In genomic region chr5:32319392-32319791, GRCh38 we compare ENCODE assay signal across 1 cellular context.
A peak's percentile ranks its signal among the peaks of the same experiment; 100 is the strongest.
TF ChIP-seq lines count a peak whose summit lies in the region.

No MANE protein-coding gene starts in this region.

TF ChIP-seq in HepG2, 621 proteins besides CTCF, POLR2A, EP300 and RAD21 (continued from another document):
- TF ChIP-seq ZNF569 (CRISPR knock-in tag; IDR thresholded peaks at IDR 0.05; ENCODE audit: borderline replicate concordance): no peak
- TF ChIP-seq SALL1 (CRISPR knock-in tag; IDR thresholded peaks at IDR 0.05): peak; percentile 27; the same call in 1 of the 2 replicates
- TF ChIP-seq HIVEP1 (CRISPR knock-in tag; IDR thresholded peaks at IDR 0.05): peak; percentile 8; the same call in 1 of the 2 replicates
- TF ChIP-seq, protein P1, sequence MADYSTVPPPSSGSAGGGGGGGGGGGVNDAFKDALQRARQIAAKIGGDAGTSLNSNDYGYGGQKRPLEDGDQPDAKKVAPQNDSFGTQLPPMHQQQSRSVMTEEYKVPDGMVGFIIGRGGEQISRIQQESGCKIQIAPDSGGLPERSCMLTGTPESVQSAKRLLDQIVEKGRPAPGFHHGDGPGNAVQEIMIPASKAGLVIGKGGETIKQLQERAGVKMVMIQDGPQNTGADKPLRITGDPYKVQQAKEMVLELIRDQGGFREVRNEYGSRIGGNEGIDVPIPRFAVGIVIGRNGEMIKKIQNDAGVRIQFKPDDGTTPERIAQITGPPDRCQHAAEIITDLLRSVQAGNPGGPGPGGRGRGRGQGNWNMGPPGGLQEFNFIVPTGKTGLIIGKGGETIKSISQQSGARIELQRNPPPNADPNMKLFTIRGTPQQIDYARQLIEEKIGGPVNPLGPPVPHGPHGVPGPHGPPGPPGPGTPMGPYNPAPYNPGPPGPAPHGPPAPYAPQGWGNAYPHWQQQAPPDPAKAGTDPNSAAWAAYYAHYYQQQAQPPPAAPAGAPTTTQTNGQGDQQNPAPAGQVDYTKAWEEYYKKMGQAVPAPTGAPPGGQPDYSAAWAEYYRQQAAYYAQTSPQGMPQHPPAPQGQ (CRISPR knock-in tag; IDR thresholded peaks at IDR 0.05; ENCODE audit: borderline replicate concordance): no peak
- TF ChIP-seq ZBTB1 (CRISPR knock-in tag; IDR thresholded peaks at IDR 0.05; ENCODE audit: borderline replicate concordance): no peak
- TF ChIP-seq ZNF768 (CRISPR knock-in tag; IDR thresholded peaks at IDR 0.05): 0 out of 2 replicates have a peak, but pooled peaks have one; percentile 28
